12 cellular contexts compared by ENCODE assay signal in the genomic region with DNA sequence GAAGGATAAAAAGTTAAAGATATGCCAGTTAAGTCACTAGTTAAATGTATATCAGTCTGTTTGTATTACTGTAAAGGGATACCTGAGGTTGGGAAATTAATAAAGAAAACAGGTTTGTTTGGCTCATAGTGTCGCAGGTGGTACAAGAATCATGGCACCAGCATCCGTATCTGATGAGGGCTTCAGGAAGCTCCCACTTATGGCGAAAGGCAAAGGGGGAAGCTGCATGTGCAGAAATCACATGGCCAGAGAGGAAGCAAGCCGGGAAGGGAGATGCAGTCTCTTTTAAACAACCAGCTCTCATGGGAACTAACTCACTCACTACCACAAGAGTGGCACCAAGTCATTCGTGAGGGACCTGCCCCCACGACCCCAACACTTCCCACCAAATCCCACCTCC.
"Had no signal": no experiment of that assay in that cellular context is flagged by ENCODE, and none has a peak within 500 bp of the region (broad histone marks: within the 10 kb centered on the region; RNA-seq: fewer than 3 reads in every experiment).

No MANE protein-coding gene starts in this region.

- H3K4me3 ChIP-seq: adrenal gland, tibial artery had no signal

- H3K9me3 ChIP-seq: adrenal gland had no signal

- DNase-seq: activated CD4-positive, alpha-beta T cell treated with anti-CD3 and anti-CD28 coated beads for 48 hours; activated CD8-positive, alpha-beta T cell treated with anti-CD3 and anti-CD28 coated beads for 36 hours; activated effector memory CD4-positive, alpha-beta T cell treated with Interleukin-2 at 50 U/mL for 16 hours; activated naive CD4-positive, alpha-beta T cell treated with anti-CD3 and anti-CD28 coated beads, Interleukin-2, amount 50 U/mL, for 16 hours; activated T-cell treated with anti-CD3 and anti-CD28 coated beads, Interleukin-2, amount 50 U/mL, for 4 hours; left colon; stimulated activated CD4-positive, alpha-beta T cell treated with anti-CD3 and anti-CD28 coated beads, Interleukin-2, amount 100 ng/mL, for 48 hours; WERI-Rb-1 had no signal

- H3K36me3 ChIP-seq: adrenal gland, tibial artery, WERI-Rb-1 had no signal

- H3K27ac ChIP-seq: adrenal gland, parathyroid adenoma, tibial artery, WERI-Rb-1 had no signal

- H3K4me1 ChIP-seq: adrenal gland, parathyroid adenoma, tibial artery had no signal

- ATAC-seq: activated CD8-positive, alpha-beta T cell treated with anti-CD3 and anti-CD28 coated beads for 36 hours; activated T-cell treated with anti-CD3 and anti-CD28 coated beads, Interleukin-2, amount 50 U/mL, for 4 hours; stimulated activated memory B cell treated with anti-CD40 and anti-IgM and Interleukin-4, amounts not matched to agents 10 μg/mL and 1 μg/mL and 100 μg/mL, for 72 hours had no signal

- H3K27me3 ChIP-seq: adrenal gland, tibial artery had no signal

- H3K9ac ChIP-seq: parathyroid adenoma had no signal
